16 cellular contexts compared by ENCODE assay signal in the genomic region with DNA sequence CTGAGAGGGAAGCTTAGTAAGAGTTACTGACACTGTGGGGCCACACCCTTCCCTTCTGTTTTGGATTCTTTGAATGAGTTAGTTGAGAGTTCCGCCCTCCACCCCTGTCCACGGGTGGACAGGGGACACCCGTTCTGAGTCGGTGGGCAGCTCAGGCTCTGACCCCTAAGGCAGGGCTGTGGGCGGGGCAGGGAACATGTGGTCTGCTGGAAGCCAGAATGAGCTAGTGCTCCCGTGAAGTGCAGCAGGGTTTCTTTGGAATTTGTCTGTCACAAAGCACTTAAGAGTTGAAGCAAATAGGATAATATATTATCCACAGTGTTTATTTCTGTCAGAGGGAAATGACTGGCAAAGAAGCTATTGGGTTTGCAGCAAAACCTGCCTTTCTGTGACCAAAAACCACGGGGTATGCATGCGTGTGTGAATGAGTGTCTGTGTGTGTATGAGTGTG.
A peak's percentile ranks its signal among the peaks of the same experiment; 100 is the strongest.
DNase-seq lines count a peak whose midpoint lies in the region; ATAC-seq and TF ChIP-seq lines count a peak whose summit lies in the region.
"Had no signal": no experiment of that assay in that cellular context is flagged by ENCODE, and none has a peak within 500 bp of the region (broad histone marks: within the 10 kb centered on the region; RNA-seq: fewer than 3 reads in every experiment).

No MANE protein-coding gene starts in this region.

- H3K4me3 ChIP-seq in esophagus (ENCODE audit: low read depth in 1 of 2, low read length in 2 of 2) (no peak overlapping the region), mesenchymal stem cell (ENCODE audit: insufficient read depth in 1 of 2, low read depth in 1 of 2, low read length in 2 of 2) (peak overlapping the region in 1 of 2 experiments; percentile 38), upper lobe of right lung (no peak overlapping the region)
- H3K4me3 ChIP-seq: A549 had no signal

- peaks cover 96% of the 10 kb centered on the region for H3K36me3 Mint-ChIP-seq in activated T-cell treated with anti-CD3 and anti-CD28 coated beads, Interleukin-2, amount 50 U/mL, for 24 hours (ENCODE audit: low read depth)

- H3K4me1 Mint-ChIP-seq in activated T-cell treated with anti-CD3 and anti-CD28 coated beads, Interleukin-2, amount 50 U/mL, for 24 hours (ENCODE audit: low read depth), result peaks cover 28% of the 10 kb centered on the region

- H3K4me3 Mint-ChIP-seq in activated T-cell treated with anti-CD3 and anti-CD28 coated beads, Interleukin-2, amount 50 U/mL, for 24 hours, result no peak overlapping the region
- H3K4me3 Mint-ChIP-seq: activated naive CD8-positive, alpha-beta T cell; stimulated activated naive B cell treated with anti-CD40 and anti-IgM and Interleukin-4, amounts not matched to agents 10 μg/mL and 1 μg/mL and 100 μg/mL, for 72 hours had no signal

- H3K4ac ChIP-seq in mesenchymal stem cell (ENCODE audit: low read depth in 1 of 2, low read length in 2 of 2), result no peak overlapping the region

- CTCF ChIA-PET in HEK293T (lab: Yijun Ruan, JAX), result no interaction called here

- POLR2A ChIA-PET in HEK293T (lab: Yijun Ruan, JAX), result interaction anchor here (1.4 kb wide), 1 partner anchor 221 kb away, joined by 4 read pairs; a partner anchor contains a TSS

- no peak overlapping the region for H2BK15ac ChIP-seq in mesenchymal stem cell (ENCODE audit: low read depth, poor library complexity, severe bottlenecking)

- peak overlapping the region; percentile 68 for H3K9ac ChIP-seq in mesenchymal stem cell (ENCODE audit: low read length)
- H3K9ac ChIP-seq: SK-N-SH had no signal

- no peak for DNase-seq in activated T-cell treated with anti-CD3 and anti-CD28 coated beads, Interleukin-2, amount 50 U/mL, for 24 hours
- DNase-seq in activated T-cell treated with anti-CD3 and anti-CD28 coated beads, Interleukin-2, amount 50 U/mL, for 48 hours, result no peak
- DNase-seq in mesenchymal stem cell, result peak; percentile 86
- no peak for DNase-seq in upper lobe of right lung
- DNase-seq in HEK293T (ENCODE audit: extremely low spot score), result no peak
- DNase-seq: Caco-2; caudate nucleus; SK-N-SH; stimulated activated naive B cell treated with anti-CD40 and anti-IgM and Interleukin-4, amounts not matched to agents 10 μg/mL and 1 μg/mL and 100 μg/mL, for 72 hours had no signal

- no peak overlapping the region for H2AFZ ChIP-seq in mesenchymal stem cell (ENCODE audit: low read depth, low read length)

- peaks cover 24% of the 10 kb centered on the region for H3K79me1 ChIP-seq in mesenchymal stem cell (replicated peaks; ENCODE audit: low read length, poor library complexity, severe bottlenecking)

- H3K4me2 ChIP-seq in mesenchymal stem cell (ENCODE audit: low read length, poor library complexity, severe bottlenecking), result no peak overlapping the region
- H3K4me2 ChIP-seq: A549, SK-N-SH had no signal

- H3K36me3 ChIP-seq in esophagus (ENCODE audit: control insufficient read depth in 2 of 2, insufficient read depth in 2 of 2, low read length in 1 of 2) (no peaks in the 10 kb centered on the region), mesenchymal stem cell (ENCODE audit: control insufficient read depth in 1 of 2, insufficient read depth in 2 of 2, low read depth in 1 of 2, low read length in 2 of 2) (peaks cover 29 to 47% of the 10 kb centered on the region in 2 experiments), upper lobe of right lung (peaks cover 15% of the 10 kb centered on the region)

- intact Hi-C loops in upper lobe of right lung (cut with DNase I), result no loop called here

- H2BK5ac ChIP-seq in mesenchymal stem cell (ENCODE audit: low read depth, low read length, poor library complexity, severe bottlenecking), result no peak overlapping the region

- H2AK5ac ChIP-seq in mesenchymal stem cell (ENCODE audit: low read length, severe bottlenecking), result no peak overlapping the region

- no peak overlapping the region for H3K14ac ChIP-seq in mesenchymal stem cell (ENCODE audit: low read length in 2 of 2)

- no peak overlapping the region for H2BK120ac ChIP-seq in mesenchymal stem cell (ENCODE audit: low read depth, low read length)

- H3K27ac Mint-ChIP-seq in activated T-cell treated with anti-CD3 and anti-CD28 coated beads, Interleukin-2, amount 50 U/mL, for 24 hours, result peak overlapping the region; percentile 7
- H3K27ac Mint-ChIP-seq: activated naive CD8-positive, alpha-beta T cell had no signal

- ATAC-seq in upper lobe of right lung, result no peak
- ATAC-seq in HG03039 (IDR thresholded peaks at IDR 0.05; ENCODE audit: unreplicated experiment), result no peak
- no peak for ATAC-seq in GM21717 (IDR thresholded peaks at IDR 0.05; ENCODE audit: unreplicated experiment)
- ATAC-seq: A549; left colon; stimulated activated naive B cell treated with anti-CD40 and anti-IgM and Interleukin-4, amounts not matched to agents 10 μg/mL and 1 μg/mL and 100 μg/mL, for 72 hours had no signal

- H4K8ac ChIP-seq in mesenchymal stem cell (ENCODE audit: low read length), result no peak overlapping the region

- peak overlapping the region; percentile 21 to 64 for H3K27ac ChIP-seq in esophagus (ENCODE audit: low read depth in 2 of 2, low read length in 1 of 2)
- H3K27ac ChIP-seq in mesenchymal stem cell (ENCODE audit: low read length, poor library complexity, severe bottlenecking), result no peak overlapping the region
- peak overlapping the region; percentile 48 for H3K27ac ChIP-seq in upper lobe of right lung
- H3K27ac ChIP-seq: A549, VCaP had no signal

- H3K27me3 Mint-ChIP-seq in activated T-cell treated with anti-CD3 and anti-CD28 coated beads, Interleukin-2, amount 50 U/mL, for 24 hours, result no peaks in the 10 kb centered on the region
- H3K27me3 Mint-ChIP-seq: activated naive CD8-positive, alpha-beta T cell; stimulated activated naive B cell treated with anti-CD40 and anti-IgM and Interleukin-4, amounts not matched to agents 10 μg/mL and 1 μg/mL and 100 μg/mL, for 72 hours had no signal

- H3K9me3 Mint-ChIP-seq in activated T-cell treated with anti-CD3 and anti-CD28 coated beads, Interleukin-2, amount 50 U/mL, for 24 hours, result peaks cover under 1% of the 10 kb centered on the region
- H3K9me3 Mint-ChIP-seq: stimulated activated naive B cell treated with anti-CD40 and anti-IgM and Interleukin-4, amounts not matched to agents 10 μg/mL and 1 μg/mL and 100 μg/mL, for 72 hours had no signal

- H3K18ac ChIP-seq in mesenchymal stem cell (ENCODE audit: low read depth in 1 of 2, low read length in 2 of 2), result peak overlapping the region; percentile 70 to 87

- TF ChIP-seq CTCF in upper lobe of right lung (IDR thresholded peaks at IDR 0.05), result no peak

- H3K23ac ChIP-seq in mesenchymal stem cell (ENCODE audit: low read length in 2 of 2), result no peak overlapping the region

- 48 to 59% methylated on average over 8 of the region's 8 CpGs for WGBS in esophagus, 2 donors
- WGBS in mesenchymal stem cell, result 6% methylated on average over 8 of the region's 8 CpGs

- H3K4me1 ChIP-seq in esophagus (ENCODE audit: control insufficient read depth in 2 of 2, insufficient read depth in 2 of 2, low read length in 1 of 2) (peaks cover 5 to 19% of the 10 kb centered on the region in 2 donors), mesenchymal stem cell (ENCODE audit: control insufficient read depth, insufficient read depth, low read depth, low read length) (peaks cover 5% of the 10 kb centered on the region), upper lobe of right lung (peaks cover 8% of the 10 kb centered on the region)
- H3K4me1 ChIP-seq: A549, Caco-2 had no signal

- H3K9me3 ChIP-seq in esophagus (ENCODE audit: control insufficient read depth in 2 of 2, insufficient read depth in 1 of 2, low read depth in 1 of 2, low read length in 1 of 2), result no peaks in the 10 kb centered on the region
- H3K9me3 ChIP-seq in mesenchymal stem cell (ENCODE audit: control insufficient read depth, low read length), result no peaks in the 10 kb centered on the region
- H3K9me3 ChIP-seq in upper lobe of right lung, result no peaks in the 10 kb centered on the region
- H3K9me3 ChIP-seq: A549, Caco-2, SK-N-SH had no signal

- H2BK12ac ChIP-seq in mesenchymal stem cell (ENCODE audit: low read length in 2 of 2), result peak overlapping the region in 1 of 2 experiments; percentile 93

- H3K27me3 ChIP-seq in esophagus (ENCODE audit: control insufficient read depth in 1 of 2, insufficient read depth in 2 of 2, low read length in 2 of 2) (no peaks in the 10 kb centered on the region), mesenchymal stem cell (ENCODE audit: control insufficient read depth in 1 of 2, insufficient read depth in 1 of 2, low read length in 2 of 2) (no peaks in the 10 kb centered on the region), upper lobe of right lung (no peaks in the 10 kb centered on the region)

- peak overlapping the region; percentile 91 for H4K91ac ChIP-seq in mesenchymal stem cell (ENCODE audit: low read length)

TF ChIP-seq in HEK293T, 16 proteins besides CTCF, POLR2A, EP300 and RAD21:
- TF ChIP-seq LEF1 (IDR thresholded peaks at IDR 0.05; ENCODE audit: borderline replicate concordance), result no peak
- TF ChIP-seq SUZ12 (IDR thresholded peaks at IDR 0.05), result no peak
- no peak for TF ChIP-seq ZNF384 (IDR thresholded peaks at IDR 0.05)
